In the genomic region with DNA sequence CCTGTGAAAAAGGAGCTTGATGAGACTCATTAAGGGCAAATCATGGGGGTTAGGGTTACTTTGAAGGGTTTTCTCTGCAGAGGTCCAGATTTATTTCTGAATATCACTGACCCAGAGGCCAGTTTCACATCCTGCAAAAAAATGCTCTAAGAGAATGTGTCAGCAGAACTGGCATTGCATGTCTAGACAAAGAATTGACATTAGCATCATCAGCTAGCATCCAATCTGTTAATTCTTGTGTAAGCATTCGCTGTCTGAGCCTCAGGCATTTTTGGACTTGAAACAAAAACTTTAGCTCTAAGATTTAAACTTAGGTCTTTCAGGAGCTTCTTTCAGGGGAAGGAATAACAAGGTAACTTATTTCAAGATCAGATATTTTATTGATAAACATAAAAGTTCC, we compare ENCODE assay signal across 19 cellular contexts.
DNase-seq lines count a peak whose midpoint lies in the region; ATAC-seq and TF ChIP-seq lines count a peak whose summit lies in the region.
"Had no signal": no experiment of that assay in that cellular context is flagged by ENCODE, and none has a peak within 500 bp of the region (broad histone marks: within the 10 kb centered on the region; RNA-seq: fewer than 3 reads in every experiment).

No MANE protein-coding gene starts in this region.

- no peaks in the 10 kb centered on the region for H3K36me3 ChIP-seq in RWPE2 (ENCODE audit: low read depth)
- H3K36me3 ChIP-seq: gastroesophageal sphincter, sigmoid colon had no signal

- DNase-seq in GM12865 (ENCODE audit: low read depth): peak; percentile 7
- no peak for DNase-seq in RWPE2 (ENCODE audit: low spot score)
- peak; percentile 70 for DNase-seq in fibroblast of gingiva (ENCODE audit: low read depth)
- DNase-seq in putamen (ENCODE audit: low spot score): peak; percentile 12
- DNase-seq in retina: no peak
- no peak for DNase-seq in A172 (ENCODE audit: low spot score)
- no peak for DNase-seq in GM13976 (ENCODE audit: low spot score)
- DNase-seq: activated CD8-positive, alpha-beta T cell treated with anti-CD3 and anti-CD28 coated beads, Interleukin-2, amount 10 ng/mL, durations not matched to agents 7 days and 5 days; anterior cingulate cortex; CD4-positive, CD25-positive, alpha-beta regulatory T cell; cortex of kidney; NCI-H524; sigmoid colon; stimulated activated naive CD8-positive, alpha-beta T cell treated with anti-CD3 and anti-CD28 coated beads, Interleukin-15, Interleukin-2, amounts not matched to agents 100 U/mL and 50 U/mL, for 24 hours had no signal

- ATAC-seq in RWPE2 (ENCODE audit: low read depth) (peak; percentile 82), GM21737 (IDR thresholded peaks at IDR 0.05; ENCODE audit: unreplicated experiment) (no peak)
- ATAC-seq: activated CD8-positive, alpha-beta T cell treated with anti-CD3 and anti-CD28 coated beads, Interleukin-2, amount 10 ng/mL, durations not matched to agents 7 days and 5 days; gastroesophageal sphincter; GM12878; K562; stimulated activated naive CD8-positive, alpha-beta T cell treated with anti-CD3 and anti-CD28 coated beads, Interleukin-15, Interleukin-2, amounts not matched to agents 100 U/mL and 50 U/mL, for 24 hours had no signal

- H3K4me1 ChIP-seq in RWPE2 (ENCODE audit: insufficient read depth, poor library complexity, severe bottlenecking): peaks cover 39% of the 10 kb centered on the region

- in situ Hi-C loops in GM13976 (cut with MboI; ENCODE audit: low sequenced_read_pairs, unreplicated experiment): no loop called here

- TF ChIP-seq CTCF in GM12865 (IDR thresholded peaks at IDR 0.05; ENCODE audit: insufficient read depth, low read depth, low read length, missing control alignments): no peak
- TF ChIP-seq CTCF in RWPE2 (IDR thresholded peaks at IDR 0.05; ENCODE audit: poor library complexity, severe bottlenecking): no peak
- no peak for TF ChIP-seq CTCF in GM13976 (IDR thresholded peaks at IDR 0.05; ENCODE audit: borderline replicate concordance, control extremely low read depth, extremely low read depth, insufficient read depth, missing control alignments)

- H3K27ac ChIP-seq in RWPE2 (ENCODE audit: poor library complexity, severe bottlenecking): peak overlapping the region; percentile 88
- H3K27ac ChIP-seq: gastroesophageal sphincter, sigmoid colon had no signal

- H3K9me3 ChIP-seq in RWPE2 (ENCODE audit: severe bottlenecking): no peaks in the 10 kb centered on the region
- H3K9me3 ChIP-seq: gastroesophageal sphincter, sigmoid colon had no signal

- no peaks in the 10 kb centered on the region for H3K27me3 ChIP-seq in RWPE2 (ENCODE audit: insufficient read depth, poor library complexity, severe bottlenecking)
- H3K27me3 ChIP-seq: gastroesophageal sphincter, sigmoid colon had no signal

- H3K4me3 ChIP-seq in GM12865 (ENCODE audit: low read depth, low read length) (no peak overlapping the region), RWPE2 (ENCODE audit: severe bottlenecking) (no peak overlapping the region)
- H3K4me3 ChIP-seq: gastroesophageal sphincter, GM12878, K562, lung, sigmoid colon had no signal

Comparison
In these comparisons a context has a peak if more than half of its experiments do, and no peak if none do; other contexts are left out.
1. DNase-seq: peak in GM12865 (single experiment), fibroblast of gingiva (single experiment) and putamen (single experiment); none in RWPE2 (single experiment), retina (single experiment), A172 (single experiment) and GM13976 (single experiment).